ENCODE assay signal across 8 cellular contexts in the genomic region with DNA sequence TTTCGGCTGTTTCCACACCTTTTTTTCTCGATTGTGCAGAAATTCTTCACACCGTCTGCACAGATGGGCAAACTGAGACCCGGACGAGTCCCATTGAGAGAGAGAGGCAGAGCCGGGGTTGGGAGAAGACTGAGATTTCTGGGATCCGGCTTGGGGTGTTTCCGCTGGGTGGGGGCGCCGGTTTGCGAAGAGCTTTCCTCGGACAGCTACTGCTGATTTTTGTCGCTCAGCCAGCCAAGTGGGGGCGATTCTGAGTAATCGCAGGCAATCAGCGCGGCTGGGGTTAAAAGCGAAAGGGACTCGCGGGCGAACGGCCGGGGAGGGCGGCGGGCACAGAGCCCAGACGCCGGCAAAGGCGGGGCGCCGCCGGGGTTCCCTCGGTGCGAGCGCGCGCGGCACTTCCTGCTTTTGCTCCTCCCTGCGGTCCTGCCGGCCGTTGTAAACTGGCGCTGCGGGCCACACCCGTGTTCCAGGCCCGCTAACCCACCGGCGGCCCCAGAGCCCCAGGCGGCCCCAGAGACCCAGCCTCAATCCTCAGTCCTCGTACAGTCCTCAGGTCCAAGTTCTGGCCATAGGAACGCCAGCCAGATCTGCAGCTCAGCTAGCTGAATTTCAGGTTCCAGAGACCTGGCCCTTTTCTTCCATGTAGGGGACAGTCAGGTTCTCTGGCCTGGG. TPM values are rescaled to one million over a fixed set of nuclear protein-coding genes. Genes with fewer than 3 reads are reported as not detected.
DNase-seq lines count a peak whose midpoint lies in the region; ATAC-seq and TF ChIP-seq lines count a peak whose summit lies in the region.

No MANE protein-coding gene starts in this region.

- TF ChIP-seq CTCF in foreskin keratinocyte (conservative IDR thresholded peaks at IDR 0.05), result peak; percentile 31

- no peaks in the 10 kb centered on the region for H3K27me3 ChIP-seq in foreskin keratinocyte
- H3K27me3 ChIP-seq in neuron (ENCODE audit: insufficient read depth, low read length), result no peaks in the 10 kb centered on the region
- no peaks in the 10 kb centered on the region for H3K27me3 ChIP-seq in stomach smooth muscle (ENCODE audit: control insufficient read depth in 1 of 2, insufficient read depth in 2 of 2, low read length in 2 of 2)

- in situ Hi-C loops in G401 (cut with HindIII; ENCODE audit: low sequenced_read_pairs), result no loop called here

- DNase-seq in G401 (ENCODE audit: low spot score) (peak; percentile 79), GOT3 (lab: John Stamatoyannopoulos, UW) (peak; percentile 75), Kasumi-1 (lab: John Stamatoyannopoulos, UW) (peak; percentile 72 to 75), SIG-M5 (lab: John Stamatoyannopoulos, UW) (peak; percentile 28), foreskin keratinocyte (peak in 1 of 2 donors; percentile 74)
- DNase-seq in activated gamma-delta T cell treated with anti-CD3 and anti-CD28 coated beads, Interleukin-2, amount 50 U/mL, for 16 hours (ENCODE audit: low read depth), result peak; percentile 75

- H3K27ac ChIP-seq in foreskin keratinocyte, result peak overlapping the region; percentile 58
- H3K27ac ChIP-seq in stomach smooth muscle (ENCODE audit: low read length), result peak overlapping the region; percentile 94

- H3K4me1 ChIP-seq in foreskin keratinocyte (peaks cover 62% of the 10 kb centered on the region), neuron (ENCODE audit: insufficient read depth, low read length) (peaks cover 4% of the 10 kb centered on the region), stomach smooth muscle (ENCODE audit: control insufficient read depth, insufficient read depth, low read length) (peaks cover 24% of the 10 kb centered on the region)

- H3K9ac ChIP-seq in stomach smooth muscle (ENCODE audit: low read length in 2 of 2), result peak overlapping the region; percentile 78 to 92

- H3K36me3 ChIP-seq in neuron (ENCODE audit: insufficient read depth, low read length) (no peaks in the 10 kb centered on the region), stomach smooth muscle (ENCODE audit: control insufficient read depth in 2 of 2, insufficient read depth in 2 of 2, low read length in 2 of 2) (no peaks in the 10 kb centered on the region)

- H3K9me3 ChIP-seq in neuron (ENCODE audit: low read length), result no peaks in the 10 kb centered on the region
- no peaks in the 10 kb centered on the region for H3K9me3 ChIP-seq in stomach smooth muscle (ENCODE audit: control insufficient read depth in 2 of 2, low read length in 2 of 2)

- H3K4me3 ChIP-seq in neuron (ENCODE audit: low read length), result peak overlapping the region; percentile 38
- peak overlapping the region; percentile 72 to 85 for H3K4me3 ChIP-seq in stomach smooth muscle (ENCODE audit: low read length in 2 of 2)

- ATAC-seq in foreskin keratinocyte, result peak; percentile 67

- peak overlapping the region; percentile 59 for H2AFZ ChIP-seq in neuron (ENCODE audit: low read depth, low read length)

RNA-seq across cellular contexts. Expression of a gene that starts 32.4 kb away (rescaled TPM):
- 6.7 and 7.9 TPM in 2 replicates for total RNA-seq in G401 (2014; rRNA removed; shearing (Covaris generic))
- 54.8 and 56.1 TPM in 2 replicates for total RNA-seq in foreskin keratinocyte
- polyA plus RNA-seq in foreskin keratinocyte, result 39.9 and 43.7 TPM in 2 replicates
